ENCODE assay signal across 15 cellular contexts in the genomic region with DNA sequence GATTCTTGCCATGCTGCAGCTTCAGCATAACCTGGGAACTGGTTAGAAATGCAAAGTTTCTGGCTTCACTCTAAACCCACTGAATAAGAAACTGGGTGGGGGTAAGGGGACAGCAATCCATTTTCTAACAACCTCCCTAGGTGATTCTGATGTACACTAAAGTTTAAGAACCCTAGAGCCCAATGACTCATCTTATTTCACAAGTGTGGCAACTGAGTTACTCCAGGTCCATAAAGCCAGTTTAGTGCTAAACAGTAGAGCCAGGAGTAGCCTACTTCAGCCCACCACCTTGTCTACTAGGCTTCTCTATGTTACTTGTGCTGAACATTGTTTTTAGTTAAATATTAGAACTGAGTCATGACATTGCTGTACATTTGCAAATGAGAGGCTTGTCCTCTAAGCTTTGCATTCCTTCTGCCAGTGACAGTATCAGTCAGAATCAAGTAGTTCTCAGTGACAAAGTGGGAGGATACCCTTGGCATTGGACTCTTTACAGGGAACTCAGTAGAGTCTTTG.
A peak's percentile ranks its signal among the peaks of the same experiment; 100 is the strongest.
DNase-seq lines count a peak whose midpoint lies in the region; ATAC-seq and TF ChIP-seq lines count a peak whose summit lies in the region.
"Had no signal": no experiment of that assay in that cellular context is flagged by ENCODE, and none has a peak within 500 bp of the region (broad histone marks: within the 10 kb centered on the region; RNA-seq: fewer than 3 reads in every experiment).

No MANE protein-coding gene starts in this region.

- no peak overlapping the region for H2AFZ ChIP-seq in PC-9

- peak; percentile 6 for ATAC-seq in HG02852 (IDR thresholded peaks at IDR 0.05; ENCODE audit: unreplicated experiment)
- ATAC-seq: T-helper 17 cell had no signal

- H3K9me3 Mint-ChIP-seq in activated CD4-positive, alpha-beta T cell treated with anti-CD3 and anti-CD28 coated beads, Interleukin-2, amount 10 ng/mL, durations not matched to agents 24 days and 14 days, result no peaks in the 10 kb centered on the region
- peaks cover 5% of the 10 kb centered on the region for H3K9me3 Mint-ChIP-seq in neural crest cell
- H3K9me3 Mint-ChIP-seq: brain had no signal

- peak overlapping the region; percentile 39; the same call in 1 of the 2 replicates for H3K4me2 ChIP-seq in PC-9

- TF ChIP-seq CTCF in PC-9 (conservative IDR thresholded peaks at IDR 0.05) (no peak), neural crest cell (conservative IDR thresholded peaks at IDR 0.05) (no peak)

- H4K20me1 ChIP-seq in PC-9 (ENCODE audit: insufficient read depth), result no peaks in the 10 kb centered on the region

- in situ Hi-C loops in HAP-1 (cut with MboI; ENCODE audit: low sequenced_read_pairs), result no loop called here

- H3K4me1 ChIP-seq in PC-9 (replicated peaks; ENCODE audit: insufficient read depth) (peaks cover 29% of the 10 kb centered on the region), HAP-1 (no peaks in the 10 kb centered on the region)
- H3K4me1 ChIP-seq: thyroid gland had no signal

- no peak for DNase-seq in activated CD4-positive, alpha-beta T cell treated with anti-CD3 and anti-CD28 coated beads, Interleukin-2, amount 10 ng/mL, durations not matched to agents 24 days and 14 days
- DNase-seq in activated CD4-positive, alpha-beta T cell treated with anti-CD3 and anti-CD28 coated beads, Interleukin-2, amount 50 U/mL, for 48 hours, result no peak
- no peak for DNase-seq in PC-9
- DNase-seq in neural crest cell (ENCODE audit: low read depth, low spot score), result no peak
- DNase-seq in HAP-1 (ENCODE audit: low spot score in 2 of 2), result no peak
- no peak for DNase-seq in A172 (ENCODE audit: low spot score)
- no peak for DNase-seq in NCI-H1105 treated with DMSO at 0.1 percent for 48 hours (lab: John Stamatoyannopoulos, UW)
- DNase-seq: activated gamma-delta T cell treated with Interleukin-2 at 50 U/mL for 16 hours, kidney glomerular epithelial cell, NCI-H526, T-helper 17 cell, thyroid gland had no signal

- intact Hi-C loops in activated CD4-positive, alpha-beta T cell treated with anti-CD3 and anti-CD28 coated beads, Interleukin-2, amount 10 ng/mL, durations not matched to agents 24 days and 14 days (cut with micrococcal nuclease), result loop anchor here (2.0 to 10.0 kb wide), 3 partner anchors 67 to 371 kb away; no protein-coding TSS in a partner anchor
- intact Hi-C loops in PC-9 (cut with micrococcal nuclease; ENCODE audit: unreplicated experiment), result no loop called here

- peaks cover 38% of the 10 kb centered on the region for H3K4me1 Mint-ChIP-seq in activated CD4-positive, alpha-beta T cell treated with anti-CD3 and anti-CD28 coated beads, Interleukin-2, amount 10 ng/mL, durations not matched to agents 24 days and 14 days
- H3K4me1 Mint-ChIP-seq in neural crest cell, result peaks cover 14% of the 10 kb centered on the region
- H3K4me1 Mint-ChIP-seq: brain had no signal

- H3K4me3 ChIP-seq in PC-9, result no peak overlapping the region
- no peak overlapping the region for H3K4me3 ChIP-seq in HAP-1
- H3K4me3 ChIP-seq: thyroid gland had no signal

- H3K9me2 ChIP-seq in PC-9 (ENCODE audit: insufficient read depth), result no peaks in the 10 kb centered on the region

- no TSS peak for BruUV-seq in PC-9 (replicated peaks; lab: Mats Ljungman, UMichigan)

- H3K27ac ChIP-seq in PC-9, result peak overlapping the region; percentile 76
- H3K27ac ChIP-seq: RWPE1, thyroid gland had no signal

- H3K27ac Mint-ChIP-seq in activated CD4-positive, alpha-beta T cell treated with anti-CD3 and anti-CD28 coated beads, Interleukin-2, amount 10 ng/mL, durations not matched to agents 24 days and 14 days, result peak overlapping the region; percentile 53
- H3K27ac Mint-ChIP-seq in neural crest cell (ENCODE audit: unreplicated experiment), result peak overlapping the region; percentile 19

- peaks cover 15% of the 10 kb centered on the region; the same call in 1 of the 2 replicates for H3F3A ChIP-seq in PC-9 (ENCODE audit: insufficient read depth, low read depth)

- H3K79me2 ChIP-seq in PC-9 (ENCODE audit: low read depth), result no peaks in the 10 kb centered on the region

- H3K27me3 ChIP-seq in PC-9 (ENCODE audit: insufficient read depth, low read depth) (no peaks in the 10 kb centered on the region), HAP-1 (ENCODE audit: low read depth) (no peaks in the 10 kb centered on the region)

- H3K4me3 Mint-ChIP-seq in activated CD4-positive, alpha-beta T cell treated with anti-CD3 and anti-CD28 coated beads, Interleukin-2, amount 10 ng/mL, durations not matched to agents 24 days and 14 days, result no peak overlapping the region
- H3K4me3 Mint-ChIP-seq in neural crest cell, result no peak overlapping the region
- H3K4me3 Mint-ChIP-seq: brain had no signal

- no peaks in the 10 kb centered on the region for H3K36me3 Mint-ChIP-seq in activated CD4-positive, alpha-beta T cell treated with anti-CD3 and anti-CD28 coated beads, Interleukin-2, amount 10 ng/mL, durations not matched to agents 24 days and 14 days (ENCODE audit: low read depth)
- H3K36me3 Mint-ChIP-seq in neural crest cell (ENCODE audit: low read depth), result no peaks in the 10 kb centered on the region
- H3K36me3 Mint-ChIP-seq: brain had no signal

- H3K27me3 Mint-ChIP-seq in activated CD4-positive, alpha-beta T cell treated with anti-CD3 and anti-CD28 coated beads, Interleukin-2, amount 10 ng/mL, durations not matched to agents 24 days and 14 days, result no peaks in the 10 kb centered on the region
- no peaks in the 10 kb centered on the region for H3K27me3 Mint-ChIP-seq in neural crest cell (ENCODE audit: low read depth)
- H3K27me3 Mint-ChIP-seq: brain, T-helper 17 cell had no signal

- no peaks in the 10 kb centered on the region for H3K36me3 ChIP-seq in PC-9 (ENCODE audit: low read depth)
- H3K36me3 ChIP-seq in HAP-1 (replicated peaks), result no peaks in the 10 kb centered on the region
- H3K36me3 ChIP-seq: thyroid gland had no signal

- H3K9me3 ChIP-seq in PC-9 (ENCODE audit: insufficient read depth, low read depth) (no peaks in the 10 kb centered on the region), HAP-1 (no peaks in the 10 kb centered on the region)
- H3K9me3 ChIP-seq: thyroid gland had no signal

- POLR2A ChIA-PET in PC-9 (lab: Charles Lee; ENCODE audit: unreplicated experiment), result no interaction called here

- CTCF ChIA-PET in PC-9 (lab: Charles Lee), result no interaction called here
